9 cellular contexts compared by ENCODE assay signal in genomic region chr7:23472974-23473847, GRCh38. TPM values are rescaled to one million over a fixed set of nuclear protein-coding genes. Genes with fewer than 3 reads are reported as not detected.
DNase-seq lines count a peak whose midpoint lies in the region; ATAC-seq and TF ChIP-seq lines count a peak whose summit lies in the region.
"Had no signal": no experiment of that assay in that cellular context is flagged by ENCODE, and none has a peak within 500 bp of the region (broad histone marks: within the 10 kb centered on the region; RNA-seq: fewer than 3 reads in every experiment).

No MANE protein-coding gene starts in this region.

- peaks cover 30% of the 10 kb centered on the region for H3K4me1 Mint-ChIP-seq in osteocyte (ENCODE audit: unreplicated experiment)

- peak overlapping the region; percentile 87 for H3K27ac Mint-ChIP-seq in osteocyte (ENCODE audit: unreplicated experiment)

- no peaks in the 10 kb centered on the region for H3K9me3 Mint-ChIP-seq in osteocyte (ENCODE audit: unreplicated experiment)

- H3K27me3 Mint-ChIP-seq in osteocyte (ENCODE audit: unreplicated experiment): peaks cover 6% of the 10 kb centered on the region

- peak overlapping the region; percentile 87 for H3K4me3 Mint-ChIP-seq in osteocyte (ENCODE audit: unreplicated experiment)

- TF ChIP-seq CTCF in cardiac fibroblast (IDR thresholded peaks at IDR 0.05; ENCODE audit: low read depth, low read length) (no peak), osteocyte (IDR thresholded peaks at IDR 0.05) (no peak)

- no peak for ATAC-seq in HG03095 (IDR thresholded peaks at IDR 0.05; ENCODE audit: unreplicated experiment)
- ATAC-seq in HG02588 (IDR thresholded peaks at IDR 0.05; ENCODE audit: unreplicated experiment): no peak

- H3K36me3 Mint-ChIP-seq in osteocyte (ENCODE audit: unreplicated experiment): no peaks in the 10 kb centered on the region

- peak; percentile 28 for DNase-seq in NCI-H2196 (lab: John Stamatoyannopoulos, UW; ENCODE audit: unreplicated experiment)
- no peak for DNase-seq in NCI-H2196 treated with DMSO at 0.1 percent for 48 hours (lab: John Stamatoyannopoulos, UW; ENCODE audit: unreplicated experiment)
- peak; percentile 28 for DNase-seq in NCI-H226
- no peak for DNase-seq in cardiac fibroblast (ENCODE audit: low read depth in 2 of 2)
- DNase-seq in osteocyte (ENCODE audit: extremely low spot score, unreplicated experiment): no peak
- no peak for DNase-seq in stimulated activated naive CD4-positive, alpha-beta T cell (lab: John Stamatoyannopoulos, UW)
- DNase-seq: DND-41 had no signal

- peak overlapping the region; percentile 66 to 69 for H3K4me3 ChIP-seq in cardiac fibroblast (replicated peaks in 1 of 2; ENCODE audit: low read depth in 2 of 2, low read length in 2 of 2)

RNA-seq across cellular contexts. Expression of gene IGF2BP3, which starts 2.9 kb away (rescaled TPM):
- total RNA-seq in osteocyte: 70.0 and 70.5 TPM in 2 replicates

RNA-seq across cellular contexts. Expression of gene TRA2A, which starts 58.6 kb away (rescaled TPM):
- total RNA-seq in osteocyte: 78.8 and 79.0 TPM in 2 replicates

Comparison
In these comparisons a context has a peak if more than half of its experiments do, and no peak if none do; other contexts are left out.
1. DNase-seq: peak in NCI-H2196 (single experiment) and NCI-H226 (single experiment); none in NCI-H2196 treated with DMSO at 0.1 percent for 48 hours (single experiment), cardiac fibroblast (0 of 2), osteocyte (single experiment) and stimulated activated naive CD4-positive, alpha-beta T cell (0 of 6).